1 cellular context compared by ENCODE assay signal in the genomic region with DNA sequence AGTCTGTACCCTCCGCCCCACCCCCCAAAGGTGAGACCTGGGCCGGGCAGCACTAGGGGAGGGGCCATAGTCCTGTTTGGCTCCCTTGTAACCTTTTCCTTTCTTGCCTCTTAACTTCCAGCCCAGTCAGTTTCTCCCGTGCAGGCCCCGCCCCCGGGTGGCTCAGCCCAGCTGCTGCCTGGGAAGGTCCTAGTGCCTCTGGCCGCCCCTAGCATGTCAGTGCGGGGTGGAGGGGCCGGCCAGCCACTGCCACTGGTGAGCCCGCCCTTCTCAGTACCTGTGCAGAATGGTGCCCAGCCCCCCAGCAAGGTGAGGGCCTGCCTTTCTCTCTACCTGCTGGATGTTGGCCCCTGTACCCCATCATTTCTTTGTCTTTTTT.
TF ChIP-seq lines count a peak whose summit lies in the region.

No MANE protein-coding gene starts in this region.

TF ChIP-seq in WTC11, 78 proteins besides CTCF, POLR2A, EP300 and RAD21 (continued from another document):
- TF ChIP-seq, protein P1, sequence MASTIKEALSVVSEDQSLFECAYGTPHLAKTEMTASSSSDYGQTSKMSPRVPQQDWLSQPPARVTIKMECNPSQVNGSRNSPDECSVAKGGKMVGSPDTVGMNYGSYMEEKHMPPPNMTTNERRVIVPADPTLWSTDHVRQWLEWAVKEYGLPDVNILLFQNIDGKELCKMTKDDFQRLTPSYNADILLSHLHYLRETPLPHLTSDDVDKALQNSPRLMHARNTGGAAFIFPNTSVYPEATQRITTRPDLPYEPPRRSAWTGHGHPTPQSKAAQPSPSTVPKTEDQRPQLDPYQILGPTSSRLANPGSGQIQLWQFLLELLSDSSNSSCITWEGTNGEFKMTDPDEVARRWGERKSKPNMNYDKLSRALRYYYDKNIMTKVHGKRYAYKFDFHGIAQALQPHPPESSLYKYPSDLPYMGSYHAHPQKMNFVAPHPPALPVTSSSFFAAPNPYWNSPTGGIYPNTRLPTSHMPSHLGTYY (CRISPR knock-in tag; IDR thresholded peaks at IDR 0.05): no peak
- TF ChIP-seq ZNF396 (CRISPR knock-in tag; IDR thresholded peaks at IDR 0.05; ENCODE audit: borderline replicate concordance): no peak
